ENCODE assay signal across 8 cellular contexts in genomic region chr14:75274899-75275569, GRCh38. TPM values are rescaled to one million over a fixed set of nuclear protein-coding genes. Genes with fewer than 3 reads are reported as not detected.
DNase-seq lines count a peak whose midpoint lies in the region; ATAC-seq and TF ChIP-seq lines count a peak whose summit lies in the region.

No MANE protein-coding gene starts in this region.

- DNase-seq in ELF-1 (ENCODE audit: low read depth, low spot score): peak; percentile 35
- DNase-seq in SIG-M5 treated with dmso at 0.1 percent for 504 hours (lab: John Stamatoyannopoulos, UW; ENCODE audit: unreplicated experiment): peak; percentile 98
- DNase-seq in endodermal cell: peak; percentile 26
- no peak for DNase-seq in osteocyte (ENCODE audit: extremely low spot score, unreplicated experiment)
- DNase-seq in stimulated activated CD4-positive, alpha-beta T cell treated with anti-CD3 and anti-CD28 coated beads, Interleukin-12 subunit alpha, Interleukin-12 subunit beta, amount 100 ng/mL, for 4 hours: no peak
- DNase-seq in ecto neural progenitor cell (ENCODE audit: low spot score): no peak

- no peaks in the 10 kb centered on the region for H3K36me3 Mint-ChIP-seq in endodermal cell (ENCODE audit: low read depth)
- H3K36me3 Mint-ChIP-seq in osteocyte (ENCODE audit: unreplicated experiment): peaks cover 3% of the 10 kb centered on the region

- no peak overlapping the region for H3K27ac ChIP-seq in endodermal cell (ENCODE audit: low read depth, low read length)

- H3K4me3 Mint-ChIP-seq in endodermal cell (no peak overlapping the region), osteocyte (ENCODE audit: unreplicated experiment) (no peak overlapping the region)

- H3K27me3 Mint-ChIP-seq in endodermal cell (ENCODE audit: insufficient read depth) (peaks cover 41% of the 10 kb centered on the region), osteocyte (ENCODE audit: unreplicated experiment) (no peaks in the 10 kb centered on the region)

- peaks cover 8% of the 10 kb centered on the region for H3K4me1 ChIP-seq in endodermal cell (ENCODE audit: control insufficient read depth, insufficient read depth, low read length)

- H3K27ac Mint-ChIP-seq in endodermal cell (no peak overlapping the region), osteocyte (ENCODE audit: unreplicated experiment) (peak overlapping the region; percentile 15)

- H3K4me1 Mint-ChIP-seq in endodermal cell (peaks cover 15% of the 10 kb centered on the region), osteocyte (ENCODE audit: unreplicated experiment) (peaks cover 32% of the 10 kb centered on the region)

- no peak overlapping the region for H3K9ac ChIP-seq in endodermal cell (ENCODE audit: extremely low read depth, low read length, poor library complexity, severe bottlenecking)

- peaks cover 14% of the 10 kb centered on the region for H3K27me3 ChIP-seq in endodermal cell (ENCODE audit: control insufficient read depth, insufficient read depth, low read length, poor library complexity, severe bottlenecking)

- H3K9me3 ChIP-seq in endodermal cell (ENCODE audit: control insufficient read depth, low read length): no peaks in the 10 kb centered on the region

- TF ChIP-seq CTCF in endodermal cell (conservative IDR thresholded peaks at IDR 0.05) (no peak), osteocyte (IDR thresholded peaks at IDR 0.05) (no peak)

- no peaks in the 10 kb centered on the region for H3K9me3 Mint-ChIP-seq in endodermal cell
- H3K9me3 Mint-ChIP-seq in osteocyte (ENCODE audit: unreplicated experiment): no peaks in the 10 kb centered on the region

- no peaks in the 10 kb centered on the region for H3K36me3 ChIP-seq in endodermal cell (ENCODE audit: control insufficient read depth, insufficient read depth, low read length)

- ATAC-seq in HG03521 (IDR thresholded peaks at IDR 0.05; ENCODE audit: unreplicated experiment) (no peak), GM21723 (IDR thresholded peaks at IDR 0.05; ENCODE audit: unreplicated experiment) (no peak)

- 89 to 92% methylated on average over 8 to 9 of the region's 9 CpGs for WGBS in endodermal cell (ENCODE audit: insufficient coverage in 1 of 2, insufficient read length in 1 of 2), 2 experiments

- no peak overlapping the region for H3K4me3 ChIP-seq in endodermal cell (ENCODE audit: low read length)

RNA-seq across cellular contexts. Expression of gene FOS, which starts 3.6 kb away (rescaled TPM):
- 10 to 100 TPM; 10.3 to 14.0 TPM for total RNA-seq in endodermal cell
- 7.9 TPM for polyA plus RNA-seq in endodermal cell (2013, experiment 1 of 2)
- 23.5 TPM for polyA plus RNA-seq in endodermal cell (2013, experiment 2 of 2)
- 438 and 598 TPM in 2 replicates for total RNA-seq in osteocyte

Comparison
In these comparisons a context has a peak if more than half of its experiments do, and no peak if none do; other contexts are left out.
1. DNase-seq: peak in ELF-1 (single experiment), SIG-M5 treated with dmso at 0.1 percent for 504 hours (single experiment) and endodermal cell (single experiment); none in osteocyte (single experiment), stimulated activated CD4-positive, alpha-beta T cell treated with anti-CD3 and anti-CD28 coated beads, Interleukin-12 subunit alpha, Interleukin-12 subunit beta, amount 100 ng/mL, for 4 hours (single experiment) and ecto neural progenitor cell (single experiment).
2. RNA of gene FOS, which starts 3.6 kb away (total RNA-seq): 438 to 598 TPM in osteocyte; 10.3 to 14.0 TPM in endodermal cell; every median in the first group is over 10 times any median in the second.